ENCODE assay signal across 1 cellular context in the genomic region with DNA sequence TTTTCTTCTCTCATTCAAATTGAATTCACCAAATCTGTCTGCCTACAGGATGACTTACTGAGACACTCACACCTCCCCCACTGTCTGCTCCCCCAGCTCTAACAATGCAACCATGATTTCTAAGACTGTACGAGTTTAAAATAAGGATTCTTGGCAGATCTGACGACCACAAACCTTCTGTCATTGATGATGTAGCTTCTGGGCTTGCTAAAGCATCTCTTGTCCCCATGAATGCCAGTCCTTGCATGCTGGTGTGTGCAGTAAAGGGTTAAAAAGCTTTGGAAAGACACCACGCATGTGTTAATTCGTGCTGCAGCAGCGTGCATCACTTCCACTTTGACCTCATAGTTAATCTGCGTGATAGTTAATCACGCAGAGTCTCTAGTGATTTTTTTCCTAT.
TF ChIP-seq lines count a peak whose summit lies in the region.

No MANE protein-coding gene starts in this region.

TF ChIP-seq in WTC11, 78 proteins besides CTCF, POLR2A, EP300 and RAD21:
- TF ChIP-seq, protein P1, sequence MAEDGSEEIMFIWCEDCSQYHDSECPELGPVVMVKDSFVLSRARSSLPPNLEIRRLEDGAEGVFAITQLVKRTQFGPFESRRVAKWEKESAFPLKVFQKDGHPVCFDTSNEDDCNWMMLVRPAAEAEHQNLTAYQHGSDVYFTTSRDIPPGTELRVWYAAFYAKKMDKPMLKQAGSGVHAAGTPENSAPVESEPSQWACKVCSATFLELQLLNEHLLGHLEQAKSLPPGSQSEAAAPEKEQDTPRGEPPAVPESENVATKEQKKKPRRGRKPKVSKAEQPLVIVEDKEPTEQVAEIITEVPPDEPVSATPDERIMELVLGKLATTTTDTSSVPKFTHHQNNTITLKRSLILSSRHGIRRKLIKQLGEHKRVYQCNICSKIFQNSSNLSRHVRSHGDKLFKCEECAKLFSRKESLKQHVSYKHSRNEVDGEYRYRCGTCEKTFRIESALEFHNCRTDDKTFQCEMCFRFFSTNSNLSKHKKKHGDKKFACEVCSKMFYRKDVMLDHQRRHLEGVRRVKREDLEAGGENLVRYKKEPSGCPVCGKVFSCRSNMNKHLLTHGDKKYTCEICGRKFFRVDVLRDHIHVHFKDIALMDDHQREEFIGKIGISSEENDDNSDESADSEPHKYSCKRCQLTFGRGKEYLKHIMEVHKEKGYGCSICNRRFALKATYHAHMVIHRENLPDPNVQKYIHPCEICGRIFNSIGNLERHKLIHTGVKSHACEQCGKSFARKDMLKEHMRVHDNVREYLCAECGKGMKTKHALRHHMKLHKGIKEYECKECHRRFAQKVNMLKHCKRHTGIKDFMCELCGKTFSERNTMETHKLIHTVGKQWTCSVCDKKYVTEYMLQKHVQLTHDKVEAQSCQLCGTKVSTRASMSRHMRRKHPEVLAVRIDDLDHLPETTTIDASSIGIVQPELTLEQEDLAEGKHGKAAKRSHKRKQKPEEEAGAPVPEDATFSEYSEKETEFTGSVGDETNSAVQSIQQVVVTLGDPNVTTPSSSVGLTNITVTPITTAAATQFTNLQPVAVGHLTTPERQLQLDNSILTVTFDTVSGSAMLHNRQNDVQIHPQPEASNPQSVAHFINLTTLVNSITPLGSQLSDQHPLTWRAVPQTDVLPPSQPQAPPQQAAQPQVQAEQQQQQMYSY (CRISPR knock-in tag; IDR thresholded peaks at IDR 0.05), result 0 out of 2 replicates have a peak, but pooled peaks have one; percentile 20
- no peak for TF ChIP-seq SP1 (CRISPR knock-in tag; conservative IDR thresholded peaks at IDR 0.05)
